ENCODE assay signal across 18 cellular contexts in genomic region chr10:124138883-124139348, GRCh38. TPM values are rescaled to one million over a fixed set of nuclear protein-coding genes. Genes with fewer than 3 reads are reported as not detected.
DNase-seq lines count a peak whose midpoint lies in the region; ATAC-seq and TF ChIP-seq lines count a peak whose summit lies in the region.
"Had no signal": no experiment of that assay in that cellular context is flagged by ENCODE, and none has a peak within 500 bp of the region (broad histone marks: within the 10 kb centered on the region; RNA-seq: fewer than 3 reads in every experiment).

No MANE protein-coding gene starts in this region.

- DNase-seq in ascending aorta (ENCODE audit: low spot score in 2 of 2) (peak in 1 of 2 donors; percentile 61), mesenteric fat pad (ENCODE audit: low spot score) (peak; percentile 3), stomach (no peak), NCI-H524 treated with DMSO at 0.1 percent for 48 hours (lab: John Stamatoyannopoulos, UW) (no peak)
- DNase-seq in activated T-cell treated with anti-CD3 and anti-CD28 coated beads, Interleukin-2, amount 50 U/mL, for 1 hour: no peak
- DNase-seq: ACHN; CD8-positive, alpha-beta memory T cell; DMS53; EL; NCI-H1105; NCI-H1694; NCI-H2081 treated with DMSO at 0.1 percent for 48 hours; NCI-H446 treated with DMSO at 0.1 percent for 48 hours; NK-92 treated with Interleukin-12 subunit alpha and Interleukin-12 subunit beta, amount 100 ng/mL, for 24 hours; SHP77 had no signal

- H3K4me1 Mint-ChIP-seq in brain: peaks cover 31% of the 10 kb centered on the region
- H3K4me1 Mint-ChIP-seq: CD8-positive, alpha-beta memory T cell had no signal

- WGBS in stomach, 5 donors: 72 to 86% (median 82%) methylated on average over 6 of the region's 6 CpGs

- intact Hi-C loops in ascending aorta (cut with DNase I) (loop anchor here (5.0 kb wide), 1 partner anchor 47 kb away; the partner anchor contains the start of gene CHST15), stomach (cut with DNase I; ENCODE audit: low total_unique reads) (no loop called here)

- H3K27me3 ChIP-seq in ascending aorta (no peaks in the 10 kb centered on the region), stomach (no peaks in the 10 kb centered on the region)

- H3K27ac ChIP-seq in ascending aorta (peak overlapping the region; percentile 54 to 74), stomach (peak overlapping the region in 4 of 5 donors; percentile 0 to 83 (median 45))

- peak; percentile 16 for TF ChIP-seq EP300 in stomach (IDR thresholded peaks at IDR 0.05)

- peaks cover 4% of the 10 kb centered on the region for H3K27me3 Mint-ChIP-seq in brain

- peak overlapping the region in 3 of 5 experiments; percentile 32 to 84 (median 32) for H3K27ac Mint-ChIP-seq in brain

- TF ChIP-seq POLR2A in stomach (IDR thresholded peaks at IDR 0.05): no peak

- no peak for TF ChIP-seq CTCF in ascending aorta (IDR thresholded peaks at IDR 0.05)
- no peak for TF ChIP-seq CTCF in brain (conservative IDR thresholded peaks at IDR 0.05)
- no peak for TF ChIP-seq CTCF in stomach (IDR thresholded peaks at IDR 0.05)

- H3K36me3 Mint-ChIP-seq in brain: no peaks in the 10 kb centered on the region
- H3K36me3 Mint-ChIP-seq: CD8-positive, alpha-beta memory T cell had no signal

- H3K4me3 ChIP-seq in ascending aorta (no peak overlapping the region), stomach (no peak overlapping the region)
- H3K4me3 ChIP-seq: GM12878 had no signal

- H3K4me3 Mint-ChIP-seq in brain: peak overlapping the region in 1 of 5 experiments; percentile 21
- H3K4me3 Mint-ChIP-seq: CD8-positive, alpha-beta memory T cell had no signal

- peaks cover 7 to 16% (median 10%) of the 10 kb centered on the region in 5 experiments for H3K9me3 Mint-ChIP-seq in brain

- H3K36me3 ChIP-seq in ascending aorta: no peaks in the 10 kb centered on the region
- H3K36me3 ChIP-seq in stomach: no peaks in the 10 kb centered on the region

- H3K4me1 ChIP-seq in ascending aorta: peaks cover 0 to 17% of the 10 kb centered on the region in 2 donors
- peaks cover 0 to 14% (median 5%) of the 10 kb centered on the region in 4 donors for H3K4me1 ChIP-seq in stomach

- ATAC-seq in GM18858 (IDR thresholded peaks at IDR 0.05; ENCODE audit: unreplicated experiment): no peak
- ATAC-seq: GM12878 had no signal

- H3K9me3 ChIP-seq in ascending aorta (no peaks in the 10 kb centered on the region), stomach (peaks cover 0 to 8% (median 2%) of the 10 kb centered on the region in 4 donors)

RNA-seq across cellular contexts. Expression of gene CHST15, which starts 45.5 kb away (rescaled TPM):
- total RNA-seq in ascending aorta (20.4 TPM), mesenteric fat pad (53.1 TPM), stomach (10 to 100 TPM in 4 of 5 donors, 1 to 10 TPM in 1; 2.6 to 30.4 (median 22.8) TPM)
- polyA plus RNA-seq in brain (ENCODE audit: insufficient read depth, low read depth, low replicate concordance) (6.0 TPM), stomach (1 to 10 TPM; 5.2 to 7.3 (median 5.7) TPM)
- polyA plus RNA-seq: CD8-positive, alpha-beta memory T cell had no signal
